Comparison of ENCODE assay signal across 18 cellular contexts in the genomic region with DNA sequence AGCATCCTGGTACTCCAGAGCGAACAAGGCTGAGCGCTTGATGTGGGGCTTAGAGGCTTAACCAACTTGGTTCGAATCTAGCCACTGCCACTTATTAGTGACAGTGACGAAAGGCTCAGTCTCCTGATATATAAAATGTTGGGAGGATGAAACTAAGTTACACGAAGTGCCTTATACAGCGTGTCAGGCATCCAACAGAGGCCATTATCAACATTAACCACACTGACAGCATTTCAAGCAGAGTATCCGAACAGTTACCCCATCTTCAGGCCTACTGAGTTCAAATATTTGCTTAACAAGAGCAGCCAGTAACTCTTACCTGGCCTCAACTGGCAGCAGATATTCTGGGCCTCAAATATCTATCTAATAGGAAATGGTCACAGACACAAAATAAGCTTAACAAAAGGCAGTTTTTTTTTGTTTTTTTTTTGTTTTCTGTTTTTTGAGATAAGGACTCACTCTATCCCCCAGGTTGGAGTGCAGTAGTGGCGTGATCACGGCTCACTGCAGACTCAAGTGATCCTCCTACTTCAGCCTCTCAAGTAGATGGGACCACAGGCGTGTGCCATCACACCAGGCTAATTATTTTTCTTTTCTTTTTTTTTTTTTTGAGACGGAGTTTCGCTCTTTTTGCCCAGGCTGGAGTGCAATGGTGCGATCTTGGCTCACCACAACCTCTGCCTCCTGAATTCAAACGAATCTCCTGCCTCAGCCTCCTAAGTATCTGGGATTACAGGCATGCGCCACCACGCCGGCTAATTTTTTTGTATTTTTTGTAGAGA. TPM values are rescaled to one million over a fixed set of nuclear protein-coding genes. Genes with fewer than 3 reads are reported as not detected.
DNase-seq lines count a peak whose midpoint lies in the region; ATAC-seq, FAIRE-seq and TF ChIP-seq lines count a peak whose summit lies in the region.
"Had no signal": no experiment of that assay in that cellular context is flagged by ENCODE, and none has a peak within 500 bp of the region (broad histone marks: within the 10 kb centered on the region; RNA-seq: fewer than 3 reads in every experiment).

No MANE protein-coding gene starts in this region.

- H3K27ac ChIP-seq in right atrium auricular region (peak overlapping the region; percentile 84 to 85), RWPE2 (ENCODE audit: poor library complexity, severe bottlenecking) (peak overlapping the region; percentile 43), uterus (peak overlapping the region; percentile 66 to 84), left lung (peak overlapping the region in 1 of 2 donors; percentile 46)
- H3K27ac ChIP-seq: SK-N-MC had no signal

- TF ChIP-seq CTCF in right atrium auricular region (IDR thresholded peaks at IDR 0.05) (no peak), RWPE2 (IDR thresholded peaks at IDR 0.05; ENCODE audit: poor library complexity, severe bottlenecking) (no peak), uterus (IDR thresholded peaks at IDR 0.05) (no peak), left lung (IDR thresholded peaks at IDR 0.05) (no peak)

- DNase-seq in right atrium auricular region (ENCODE audit: low spot score) (no peak), left ventricle myocardium superior (no peak), RWPE2 (ENCODE audit: low spot score) (no peak), uterus (no peak), hepatic stellate cell (ENCODE audit: low spot score) (no peak), NCI-H1092 treated with DMSO at 0.1 percent for 48 hours (lab: John Stamatoyannopoulos, UW) (no peak), left lung (no peak)
- DNase-seq: activated effector memory CD4-positive, alpha-beta T cell treated with anti-CD3 and anti-CD28 coated beads, Interleukin-2, amount 50 U/mL, for 16 hours; midbrain; NCI-H1694; nephron progenitor cell; psoas muscle; substantia nigra had no signal

- intact Hi-C loops in left ventricle myocardium superior (cut with micrococcal nuclease): no loop called here
- intact Hi-C loops in uterus (cut with DNase I; ENCODE audit: low total_unique reads): no loop called here
- intact Hi-C loops in left lung (cut with DNase I): no loop called here

- H3K4me3 ChIP-seq in right atrium auricular region (no peak overlapping the region), RWPE2 (ENCODE audit: severe bottlenecking) (no peak overlapping the region), uterus (no peak overlapping the region), left lung (no peak overlapping the region)
- H3K4me3 ChIP-seq: psoas muscle, SK-N-MC had no signal

- H3K27me3 ChIP-seq in right atrium auricular region: no peaks in the 10 kb centered on the region
- H3K27me3 ChIP-seq in RWPE2 (ENCODE audit: insufficient read depth, poor library complexity, severe bottlenecking): no peaks in the 10 kb centered on the region
- no peaks in the 10 kb centered on the region for H3K27me3 ChIP-seq in uterus
- no peaks in the 10 kb centered on the region for H3K27me3 ChIP-seq in left lung
- H3K27me3 ChIP-seq: foreskin keratinocyte had no signal

- no peak for ATAC-seq in left ventricle myocardium superior
- ATAC-seq in RWPE2 (ENCODE audit: low read depth): no peak
- ATAC-seq in left lung: no peak

- no peaks in the 10 kb centered on the region for H3K9me3 ChIP-seq in right atrium auricular region
- H3K9me3 ChIP-seq in RWPE2 (ENCODE audit: severe bottlenecking): no peaks in the 10 kb centered on the region
- H3K9me3 ChIP-seq in uterus: no peaks in the 10 kb centered on the region
- no peaks in the 10 kb centered on the region for H3K9me3 ChIP-seq in left lung
- H3K9me3 ChIP-seq: psoas muscle had no signal

- H3K4me1 ChIP-seq in right atrium auricular region: peaks cover 0 to 55% of the 10 kb centered on the region in 2 donors
- peaks cover 14% of the 10 kb centered on the region for H3K4me1 ChIP-seq in RWPE2 (ENCODE audit: insufficient read depth, poor library complexity, severe bottlenecking)
- H3K4me1 ChIP-seq in uterus: no peaks in the 10 kb centered on the region
- peaks cover 7 to 19% of the 10 kb centered on the region in 2 donors for H3K4me1 ChIP-seq in left lung
- H3K4me1 ChIP-seq: psoas muscle had no signal

- no peaks in the 10 kb centered on the region for H3K36me3 ChIP-seq in right atrium auricular region
- H3K36me3 ChIP-seq in RWPE2 (ENCODE audit: low read depth): 0 out of 2 replicates have a peak, but pooled peaks cover 1% of the 10 kb centered on the region
- H3K36me3 ChIP-seq in uterus: no peaks in the 10 kb centered on the region
- H3K36me3 ChIP-seq in left lung: peaks cover 0 to 29% of the 10 kb centered on the region in 2 donors

- peak; percentile 49 for FAIRE-seq in islet of Langerhans (lab: Jason Lieb, UNC)
- FAIRE-seq: bronchial epithelial cell had no signal

- no peak for TF ChIP-seq POLR2A in uterus (IDR thresholded peaks at IDR 0.05)

RNA-seq across cellular contexts. Expression of a gene that starts 2.9 kb away (rescaled TPM):
- 1 to 10 TPM; 1.5 to 4.1 TPM for total RNA-seq in right atrium auricular region
- not detected for total RNA-seq in left ventricle myocardium superior
- 1 to 10 TPM in 2 of 4 donors, not detected in 2; 1.0 to 4.5 TPM for total RNA-seq in uterus
- total RNA-seq in left lung: 1 to 10 TPM in 1 of 2 donors, under 1 TPM in 1; 0.50 to 3.5 TPM
- total RNA-seq: bronchial epithelial cell, foreskin keratinocyte, M059J, psoas muscle had no signal
